In the genomic region with DNA sequence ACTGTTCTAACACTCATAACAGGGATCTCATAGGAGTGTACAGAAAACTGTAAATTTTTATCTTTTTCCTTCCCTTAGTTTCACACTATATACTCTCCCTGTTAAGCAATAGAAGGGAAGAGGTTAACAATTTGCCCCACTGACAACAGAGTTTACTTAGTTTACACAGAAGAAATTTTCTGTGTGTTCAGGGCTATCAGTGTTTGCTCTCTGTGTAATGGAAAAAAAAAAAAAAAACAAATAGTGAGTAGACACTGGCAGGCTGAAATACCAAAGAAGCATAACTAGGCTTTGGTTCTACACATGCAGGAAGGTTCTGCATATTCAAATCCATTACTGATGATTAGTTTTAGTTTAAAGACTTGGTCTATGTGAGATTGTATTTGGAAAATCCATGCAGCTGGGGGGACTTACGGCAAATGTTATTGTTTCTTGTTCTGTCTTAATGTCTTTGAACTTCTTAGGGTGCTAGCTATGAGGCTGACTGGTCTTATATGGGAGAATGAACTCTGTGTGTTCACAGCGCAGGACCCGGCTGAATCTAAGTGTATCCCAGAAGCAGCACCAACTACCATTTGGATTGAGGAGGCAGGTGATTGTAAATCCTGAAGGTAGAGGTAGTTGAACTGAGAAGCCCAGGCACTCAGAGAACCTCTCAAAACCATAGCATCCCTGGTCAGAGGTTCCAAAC, we compare ENCODE assay signal across 1 cellular context.
TF ChIP-seq lines count a peak whose summit lies in the region.

No MANE protein-coding gene starts in this region.

TF ChIP-seq in HepG2, 621 proteins besides CTCF, POLR2A, EP300 and RAD21 (continued from another document and continues in another):
- TF ChIP-seq, protein P1, sequence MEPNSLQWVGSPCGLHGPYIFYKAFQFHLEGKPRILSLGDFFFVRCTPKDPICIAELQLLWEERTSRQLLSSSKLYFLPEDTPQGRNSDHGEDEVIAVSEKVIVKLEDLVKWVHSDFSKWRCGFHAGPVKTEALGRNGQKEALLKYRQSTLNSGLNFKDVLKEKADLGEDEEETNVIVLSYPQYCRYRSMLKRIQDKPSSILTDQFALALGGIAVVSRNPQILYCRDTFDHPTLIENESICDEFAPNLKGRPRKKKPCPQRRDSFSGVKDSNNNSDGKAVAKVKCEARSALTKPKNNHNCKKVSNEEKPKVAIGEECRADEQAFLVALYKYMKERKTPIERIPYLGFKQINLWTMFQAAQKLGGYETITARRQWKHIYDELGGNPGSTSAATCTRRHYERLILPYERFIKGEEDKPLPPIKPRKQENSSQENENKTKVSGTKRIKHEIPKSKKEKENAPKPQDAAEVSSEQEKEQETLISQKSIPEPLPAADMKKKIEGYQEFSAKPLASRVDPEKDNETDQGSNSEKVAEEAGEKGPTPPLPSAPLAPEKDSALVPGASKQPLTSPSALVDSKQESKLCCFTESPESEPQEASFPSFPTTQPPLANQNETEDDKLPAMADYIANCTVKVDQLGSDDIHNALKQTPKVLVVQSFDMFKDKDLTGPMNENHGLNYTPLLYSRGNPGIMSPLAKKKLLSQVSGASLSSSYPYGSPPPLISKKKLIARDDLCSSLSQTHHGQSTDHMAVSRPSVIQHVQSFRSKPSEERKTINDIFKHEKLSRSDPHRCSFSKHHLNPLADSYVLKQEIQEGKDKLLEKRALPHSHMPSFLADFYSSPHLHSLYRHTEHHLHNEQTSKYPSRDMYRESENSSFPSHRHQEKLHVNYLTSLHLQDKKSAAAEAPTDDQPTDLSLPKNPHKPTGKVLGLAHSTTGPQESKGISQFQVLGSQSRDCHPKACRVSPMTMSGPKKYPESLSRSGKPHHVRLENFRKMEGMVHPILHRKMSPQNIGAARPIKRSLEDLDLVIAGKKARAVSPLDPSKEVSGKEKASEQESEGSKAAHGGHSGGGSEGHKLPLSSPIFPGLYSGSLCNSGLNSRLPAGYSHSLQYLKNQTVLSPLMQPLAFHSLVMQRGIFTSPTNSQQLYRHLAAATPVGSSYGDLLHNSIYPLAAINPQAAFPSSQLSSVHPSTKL (CRISPR knock-in tag; IDR thresholded peaks at IDR 0.05), result peak; percentile 95
- TF ChIP-seq ZBTB42 (CRISPR knock-in tag; IDR thresholded peaks at IDR 0.05) (no peak), SPEN (CRISPR knock-in tag; IDR thresholded peaks at IDR 0.05; ENCODE audit: low read depth) (no peak), MAZ (IDR thresholded peaks at IDR 0.05; ENCODE audit: borderline replicate concordance, low read depth, low read length) (no peak), MAZ (CRISPR knock-in tag; IDR thresholded peaks at IDR 0.05; ENCODE audit: low read depth) (no peak), TBX3 (IDR thresholded peaks at IDR 0.05; ENCODE audit: borderline replicate concordance) (peak; percentile 89; the same call in 1 of the 2 replicates), ZNF678 (CRISPR knock-in tag; IDR thresholded peaks at IDR 0.05) (no peak), ZNF12 (CRISPR knock-in tag; IDR thresholded peaks at IDR 0.05) (peak; percentile 98), ZNF614 (CRISPR knock-in tag; IDR thresholded peaks at IDR 0.05; ENCODE audit: borderline replicate concordance) (peak; percentile 25; the same call in 1 of the 2 replicates), POGZ (CRISPR knock-in tag; IDR thresholded peaks at IDR 0.05) (peak; percentile 92), SP2 (CRISPR knock-in tag; IDR thresholded peaks at IDR 0.05) (no peak), NR3C1 (CRISPR knock-in tag; IDR thresholded peaks at IDR 0.05) (no peak), REPIN1 (CRISPR knock-in tag; IDR thresholded peaks at IDR 0.05; ENCODE audit: borderline replicate concordance, low read depth) (0 out of 2 replicates have a peak, but pooled peaks have one; percentile 37), ZFP36 (IDR thresholded peaks at IDR 0.05; ENCODE audit: borderline replicate concordance, low read depth, low read length, partially characterized antibody) (no peak), ZFP36L1 (CRISPR knock-in tag; IDR thresholded peaks at IDR 0.05) (peak; percentile 61; the same call in 1 of the 2 replicates), ZNF446 (CRISPR knock-in tag; IDR thresholded peaks at IDR 0.05) (no peak), SOX13 (IDR thresholded peaks at IDR 0.05) (no peak; the same call in 1 of the 2 replicates), SOX13 (CRISPR knock-in tag; conservative IDR thresholded peaks at IDR 0.05 in 1 of 2, IDR thresholded peaks at IDR 0.05 in 1 of 2) (peak in 1 of 2 experiments; percentile 90; a peak in 2 of 4 replicates), HOXA3 (CRISPR knock-in tag; IDR thresholded peaks at IDR 0.05) (0 out of 2 replicates have a peak, but pooled peaks have one; percentile 25), TCF12 (IDR thresholded peaks at IDR 0.05) (no peak), TCF12 (CRISPR knock-in tag; IDR thresholded peaks at IDR 0.05) (0 out of 2 replicates have a peak, but pooled peaks have one; percentile 78), JARID2 (CRISPR knock-in tag; IDR thresholded peaks at IDR 0.05; ENCODE audit: insufficient replicate concordance) (no peak), HDAC6 (IDR thresholded peaks at IDR 0.05; ENCODE audit: low read depth, low read length) (no peak), ZNF354B (CRISPR knock-in tag; IDR thresholded peaks at IDR 0.05) (no peak), ZNF788 (CRISPR knock-in tag; IDR thresholded peaks at IDR 0.05; ENCODE audit: borderline replicate concordance) (no peak), ZNF674 (CRISPR knock-in tag; IDR thresholded peaks at IDR 0.05; ENCODE audit: low read depth) (no peak), SIX4 (CRISPR knock-in tag; IDR thresholded peaks at IDR 0.05) (peak; percentile 57; the same call in 1 of the 2 replicates), U2AF1 (optimal IDR thresholded peaks at IDR 0.05; ENCODE audit: low read depth, low read length) (no peak), RORA (CRISPR knock-in tag; IDR thresholded peaks at IDR 0.05) (no peak), NCOR1 (IDR thresholded peaks at IDR 0.05; ENCODE audit: borderline replicate concordance, low read length) (peak; percentile 84; the same call in 1 of the 2 replicates), SRSF9 (IDR thresholded peaks at IDR 0.05; ENCODE audit: borderline replicate concordance, insufficient read depth, low read depth, low read length, poor library complexity, severe bottlenecking) (no peak), MIER3 (CRISPR knock-in tag; IDR thresholded peaks at IDR 0.05; ENCODE audit: borderline replicate concordance) (peak; percentile 77; the same call in 1 of the 2 replicates)
- TF ChIP-seq, protein P2, sequence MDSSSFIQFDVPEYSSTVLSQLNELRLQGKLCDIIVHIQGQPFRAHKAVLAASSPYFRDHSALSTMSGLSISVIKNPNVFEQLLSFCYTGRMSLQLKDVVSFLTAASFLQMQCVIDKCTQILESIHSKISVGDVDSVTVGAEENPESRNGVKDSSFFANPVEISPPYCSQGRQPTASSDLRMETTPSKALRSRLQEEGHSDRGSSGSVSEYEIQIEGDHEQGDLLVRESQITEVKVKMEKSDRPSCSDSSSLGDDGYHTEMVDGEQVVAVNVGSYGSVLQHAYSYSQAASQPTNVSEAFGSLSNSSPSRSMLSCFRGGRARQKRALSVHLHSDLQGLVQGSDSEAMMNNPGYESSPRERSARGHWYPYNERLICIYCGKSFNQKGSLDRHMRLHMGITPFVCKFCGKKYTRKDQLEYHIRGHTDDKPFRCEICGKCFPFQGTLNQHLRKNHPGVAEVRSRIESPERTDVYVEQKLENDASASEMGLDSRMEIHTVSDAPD (CRISPR knock-in tag; IDR thresholded peaks at IDR 0.05), result no peak
- TF ChIP-seq, protein P3, sequence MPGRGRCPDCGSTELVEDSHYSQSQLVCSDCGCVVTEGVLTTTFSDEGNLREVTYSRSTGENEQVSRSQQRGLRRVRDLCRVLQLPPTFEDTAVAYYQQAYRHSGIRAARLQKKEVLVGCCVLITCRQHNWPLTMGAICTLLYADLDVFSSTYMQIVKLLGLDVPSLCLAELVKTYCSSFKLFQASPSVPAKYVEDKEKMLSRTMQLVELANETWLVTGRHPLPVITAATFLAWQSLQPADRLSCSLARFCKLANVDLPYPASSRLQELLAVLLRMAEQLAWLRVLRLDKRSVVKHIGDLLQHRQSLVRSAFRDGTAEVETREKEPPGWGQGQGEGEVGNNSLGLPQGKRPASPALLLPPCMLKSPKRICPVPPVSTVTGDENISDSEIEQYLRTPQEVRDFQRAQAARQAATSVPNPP (CRISPR knock-in tag; IDR thresholded peaks at IDR 0.05), result 0 out of 2 replicates have a peak, but pooled peaks have one; percentile 57
- TF ChIP-seq, protein P4, sequence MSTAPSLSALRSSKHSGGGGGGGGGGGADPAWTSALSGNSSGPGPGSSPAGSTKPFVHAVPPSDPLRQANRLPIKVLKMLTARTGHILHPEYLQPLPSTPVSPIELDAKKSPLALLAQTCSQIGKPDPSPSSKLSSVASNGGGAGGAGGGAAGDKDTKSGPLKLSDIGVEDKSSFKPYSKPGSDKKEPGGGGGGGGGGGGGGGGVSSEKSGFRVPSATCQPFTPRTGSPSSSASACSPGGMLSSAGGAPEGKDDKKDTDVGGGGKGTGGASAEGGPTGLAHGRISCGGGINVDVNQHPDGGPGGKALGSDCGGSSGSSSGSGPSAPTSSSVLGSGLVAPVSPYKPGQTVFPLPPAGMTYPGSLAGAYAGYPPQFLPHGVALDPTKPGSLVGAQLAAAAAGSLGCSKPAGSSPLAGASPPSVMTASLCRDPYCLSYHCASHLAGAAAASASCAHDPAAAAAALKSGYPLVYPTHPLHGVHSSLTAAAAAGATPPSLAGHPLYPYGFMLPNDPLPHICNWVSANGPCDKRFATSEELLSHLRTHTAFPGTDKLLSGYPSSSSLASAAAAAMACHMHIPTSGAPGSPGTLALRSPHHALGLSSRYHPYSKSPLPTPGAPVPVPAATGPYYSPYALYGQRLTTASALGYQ (CRISPR knock-in tag; IDR thresholded peaks at IDR 0.05), result peak; percentile 94
- TF ChIP-seq, protein P5, sequence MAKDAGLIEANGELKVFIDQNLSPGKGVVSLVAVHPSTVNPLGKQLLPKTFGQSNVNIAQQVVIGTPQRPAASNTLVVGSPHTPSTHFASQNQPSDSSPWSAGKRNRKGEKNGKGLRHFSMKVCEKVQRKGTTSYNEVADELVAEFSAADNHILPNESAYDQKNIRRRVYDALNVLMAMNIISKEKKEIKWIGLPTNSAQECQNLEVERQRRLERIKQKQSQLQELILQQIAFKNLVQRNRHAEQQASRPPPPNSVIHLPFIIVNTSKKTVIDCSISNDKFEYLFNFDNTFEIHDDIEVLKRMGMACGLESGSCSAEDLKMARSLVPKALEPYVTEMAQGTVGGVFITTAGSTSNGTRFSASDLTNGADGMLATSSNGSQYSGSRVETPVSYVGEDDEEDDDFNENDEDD (CRISPR knock-in tag; IDR thresholded peaks at IDR 0.05; ENCODE audit: borderline replicate concordance), result no peak
- TF ChIP-seq, protein P6, sequence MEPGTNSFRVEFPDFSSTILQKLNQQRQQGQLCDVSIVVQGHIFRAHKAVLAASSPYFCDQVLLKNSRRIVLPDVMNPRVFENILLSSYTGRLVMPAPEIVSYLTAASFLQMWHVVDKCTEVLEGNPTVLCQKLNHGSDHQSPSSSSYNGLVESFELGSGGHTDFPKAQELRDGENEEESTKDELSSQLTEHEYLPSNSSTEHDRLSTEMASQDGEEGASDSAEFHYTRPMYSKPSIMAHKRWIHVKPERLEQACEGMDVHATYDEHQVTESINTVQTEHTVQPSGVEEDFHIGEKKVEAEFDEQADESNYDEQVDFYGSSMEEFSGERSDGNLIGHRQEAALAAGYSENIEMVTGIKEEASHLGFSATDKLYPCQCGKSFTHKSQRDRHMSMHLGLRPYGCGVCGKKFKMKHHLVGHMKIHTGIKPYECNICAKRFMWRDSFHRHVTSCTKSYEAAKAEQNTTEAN (CRISPR knock-in tag; conservative IDR thresholded peaks at IDR 0.05), result peak; percentile 96
- TF ChIP-seq, protein P7, sequence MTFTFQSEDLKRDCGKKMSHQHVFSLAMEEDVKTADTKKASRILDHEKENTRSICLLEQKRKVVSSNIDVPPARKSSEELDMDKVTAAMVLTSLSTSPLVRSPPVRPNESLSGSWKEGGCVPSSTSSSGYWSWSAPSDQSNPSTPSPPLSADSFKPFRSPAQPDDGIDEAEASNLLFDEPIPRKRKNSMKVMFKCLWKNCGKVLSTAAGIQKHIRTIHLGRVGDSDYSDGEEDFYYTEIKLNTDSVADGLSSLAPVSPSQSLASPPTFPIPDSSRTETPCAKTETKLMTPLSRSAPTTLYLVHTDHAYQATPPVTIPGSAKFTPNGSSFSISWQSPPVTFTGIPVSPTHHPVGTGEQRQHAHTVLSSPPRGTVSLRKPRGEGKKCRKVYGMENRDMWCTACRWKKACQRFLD (CRISPR knock-in tag; IDR thresholded peaks at IDR 0.05; ENCODE audit: borderline replicate concordance), result no peak
- TF ChIP-seq, protein P8, sequence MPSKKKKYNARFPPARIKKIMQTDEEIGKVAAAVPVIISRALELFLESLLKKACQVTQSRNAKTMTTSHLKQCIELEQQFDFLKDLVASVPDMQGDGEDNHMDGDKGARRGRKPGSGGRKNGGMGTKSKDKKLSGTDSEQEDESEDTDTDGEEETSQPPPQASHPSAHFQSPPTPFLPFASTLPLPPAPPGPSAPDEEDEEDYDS (CRISPR knock-in tag; IDR thresholded peaks at IDR 0.05), result no peak
- TF ChIP-seq, protein P9, sequence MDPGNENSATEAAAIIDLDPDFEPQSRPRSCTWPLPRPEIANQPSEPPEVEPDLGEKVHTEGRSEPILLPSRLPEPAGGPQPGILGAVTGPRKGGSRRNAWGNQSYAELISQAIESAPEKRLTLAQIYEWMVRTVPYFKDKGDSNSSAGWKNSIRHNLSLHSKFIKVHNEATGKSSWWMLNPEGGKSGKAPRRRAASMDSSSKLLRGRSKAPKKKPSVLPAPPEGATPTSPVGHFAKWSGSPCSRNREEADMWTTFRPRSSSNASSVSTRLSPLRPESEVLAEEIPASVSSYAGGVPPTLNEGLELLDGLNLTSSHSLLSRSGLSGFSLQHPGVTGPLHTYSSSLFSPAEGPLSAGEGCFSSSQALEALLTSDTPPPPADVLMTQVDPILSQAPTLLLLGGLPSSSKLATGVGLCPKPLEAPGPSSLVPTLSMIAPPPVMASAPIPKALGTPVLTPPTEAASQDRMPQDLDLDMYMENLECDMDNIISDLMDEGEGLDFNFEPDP (CRISPR knock-in tag; conservative IDR thresholded peaks at IDR 0.05), result no peak
- TF ChIP-seq, protein P10, sequence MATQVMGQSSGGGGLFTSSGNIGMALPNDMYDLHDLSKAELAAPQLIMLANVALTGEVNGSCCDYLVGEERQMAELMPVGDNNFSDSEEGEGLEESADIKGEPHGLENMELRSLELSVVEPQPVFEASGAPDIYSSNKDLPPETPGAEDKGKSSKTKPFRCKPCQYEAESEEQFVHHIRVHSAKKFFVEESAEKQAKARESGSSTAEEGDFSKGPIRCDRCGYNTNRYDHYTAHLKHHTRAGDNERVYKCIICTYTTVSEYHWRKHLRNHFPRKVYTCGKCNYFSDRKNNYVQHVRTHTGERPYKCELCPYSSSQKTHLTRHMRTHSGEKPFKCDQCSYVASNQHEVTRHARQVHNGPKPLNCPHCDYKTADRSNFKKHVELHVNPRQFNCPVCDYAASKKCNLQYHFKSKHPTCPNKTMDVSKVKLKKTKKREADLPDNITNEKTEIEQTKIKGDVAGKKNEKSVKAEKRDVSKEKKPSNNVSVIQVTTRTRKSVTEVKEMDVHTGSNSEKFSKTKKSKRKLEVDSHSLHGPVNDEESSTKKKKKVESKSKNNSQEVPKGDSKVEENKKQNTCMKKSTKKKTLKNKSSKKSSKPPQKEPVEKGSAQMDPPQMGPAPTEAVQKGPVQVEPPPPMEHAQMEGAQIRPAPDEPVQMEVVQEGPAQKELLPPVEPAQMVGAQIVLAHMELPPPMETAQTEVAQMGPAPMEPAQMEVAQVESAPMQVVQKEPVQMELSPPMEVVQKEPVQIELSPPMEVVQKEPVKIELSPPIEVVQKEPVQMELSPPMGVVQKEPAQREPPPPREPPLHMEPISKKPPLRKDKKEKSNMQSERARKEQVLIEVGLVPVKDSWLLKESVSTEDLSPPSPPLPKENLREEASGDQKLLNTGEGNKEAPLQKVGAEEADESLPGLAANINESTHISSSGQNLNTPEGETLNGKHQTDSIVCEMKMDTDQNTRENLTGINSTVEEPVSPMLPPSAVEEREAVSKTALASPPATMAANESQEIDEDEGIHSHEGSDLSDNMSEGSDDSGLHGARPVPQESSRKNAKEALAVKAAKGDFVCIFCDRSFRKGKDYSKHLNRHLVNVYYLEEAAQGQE (IDR thresholded peaks at IDR 0.05; ENCODE audit: borderline replicate concordance in 1 of 2, low read depth in 1 of 2, low read length in 2 of 2), result peak in 1 of 2 experiments; percentile 61; a peak in 1 of 4 replicates
